Comparison of ENCODE assay signal across 8 cellular contexts in genomic region chr17:50087246-50087911, GRCh38. TPM values are rescaled to one million over a fixed set of nuclear protein-coding genes. Genes with fewer than 3 reads are reported as not detected.
A peak's percentile ranks its signal among the peaks of the same experiment; 100 is the strongest.
DNase-seq lines count a peak whose midpoint lies in the region; ATAC-seq lines count a peak whose summit lies in the region.

No MANE protein-coding gene starts in this region.

- peaks cover 7% of the 10 kb centered on the region for H3K4me1 ChIP-seq in mesenchymal stem cell (ENCODE audit: control insufficient read depth, insufficient read depth, low read depth, low read length)

- H3K14ac ChIP-seq in mesenchymal stem cell (ENCODE audit: low read length in 2 of 2) = no peak overlapping the region

- H2AK5ac ChIP-seq in mesenchymal stem cell (ENCODE audit: low read length, severe bottlenecking) = no peak overlapping the region

- peak overlapping the region in 1 of 2 experiments; percentile 54 for H2BK12ac ChIP-seq in mesenchymal stem cell (ENCODE audit: low read length in 2 of 2)

- no peaks in the 10 kb centered on the region for H3K9me3 ChIP-seq in mesenchymal stem cell (ENCODE audit: control insufficient read depth, low read length)

- H3K18ac ChIP-seq in mesenchymal stem cell (ENCODE audit: low read depth in 1 of 2, low read length in 2 of 2) = peak overlapping the region in 1 of 2 experiments; percentile 11

- no peak overlapping the region for H3K4me2 ChIP-seq in mesenchymal stem cell (ENCODE audit: low read length, poor library complexity, severe bottlenecking)

- H2AFZ ChIP-seq in mesenchymal stem cell (ENCODE audit: low read depth, low read length) = no peak overlapping the region

- H3K9ac ChIP-seq in mesenchymal stem cell (ENCODE audit: low read length) = peak overlapping the region; percentile 62

- H3K23ac ChIP-seq in mesenchymal stem cell (ENCODE audit: low read length in 2 of 2) = no peak overlapping the region

- peak; percentile 29 for DNase-seq in DMS153 (lab: John Stamatoyannopoulos, UW)
- peak; percentile 54 to 86 for DNase-seq in NCI-H526 (lab: John Stamatoyannopoulos, UW)
- peak; percentile 72 for DNase-seq in activated CD4-positive, alpha-beta T cell treated with anti-CD3 and anti-CD28 coated beads, Interleukin-2, amount 50 U/mL, for 1 hour
- peak; percentile 77 for DNase-seq in dermis blood vessel endothelial cell
- DNase-seq in mesenchymal stem cell = peak; percentile 73
- peak; percentile 54 for DNase-seq in stimulated activated CD8-positive, alpha-beta memory T cell treated with anti-CD3 and anti-CD28 coated beads, Interleukin-4, amount 100 ng/mL, for 24 hours (ENCODE audit: low read depth)

- H4K91ac ChIP-seq in mesenchymal stem cell (ENCODE audit: low read length) = no peak overlapping the region

- WGBS in mesenchymal stem cell = 66% methylated on average over 10 of the region's 10 CpGs

- ATAC-seq in HG02610 (IDR thresholded peaks at IDR 0.05; ENCODE audit: unreplicated experiment) (peak; percentile 65), GM21360 (IDR thresholded peaks at IDR 0.05; ENCODE audit: unreplicated experiment) (no peak)

- peaks cover 45 to 69% of the 10 kb centered on the region in 2 experiments for H3K36me3 ChIP-seq in mesenchymal stem cell (ENCODE audit: control insufficient read depth in 1 of 2, insufficient read depth in 2 of 2, low read depth in 1 of 2, low read length in 2 of 2)

- H2BK5ac ChIP-seq in mesenchymal stem cell (ENCODE audit: low read depth, low read length, poor library complexity, severe bottlenecking) = peak overlapping the region; percentile 49

- H3K79me1 ChIP-seq in mesenchymal stem cell (replicated peaks; ENCODE audit: low read length, poor library complexity, severe bottlenecking) = peaks cover 16% of the 10 kb centered on the region

- H3K4ac ChIP-seq in mesenchymal stem cell (ENCODE audit: low read depth in 1 of 2, low read length in 2 of 2) = no peak overlapping the region

- H3K27ac ChIP-seq in mesenchymal stem cell (ENCODE audit: low read length, poor library complexity, severe bottlenecking) = peak overlapping the region; percentile 61

- H4K8ac ChIP-seq in mesenchymal stem cell (ENCODE audit: low read length) = peak overlapping the region; percentile 76

- no peak overlapping the region for H2BK120ac ChIP-seq in mesenchymal stem cell (ENCODE audit: low read depth, low read length)

- H2BK15ac ChIP-seq in mesenchymal stem cell (ENCODE audit: low read depth, poor library complexity, severe bottlenecking) = no peak overlapping the region

- no peaks in the 10 kb centered on the region for H3K27me3 ChIP-seq in mesenchymal stem cell (ENCODE audit: control insufficient read depth in 1 of 2, insufficient read depth in 1 of 2, low read length in 2 of 2)

- no peak overlapping the region for H3K4me3 ChIP-seq in mesenchymal stem cell (ENCODE audit: insufficient read depth in 1 of 2, low read depth in 1 of 2, low read length in 2 of 2)

RNA-seq across cellular contexts. Expression of gene PDK2, which starts 7.8 kb away (rescaled TPM):
- total RNA-seq in dermis blood vessel endothelial cell = 12.3 and 20.8 TPM in 2 replicates
- 43.1 TPM for polyA plus RNA-seq in mesenchymal stem cell (2013, experiment 1 of 2)
- 39.6 TPM for polyA plus RNA-seq in mesenchymal stem cell (2013, experiment 2 of 2)

RNA-seq across cellular contexts. Expression of gene ITGA3, which starts 31.5 kb away (rescaled TPM):
- 116 and 190 TPM in 2 replicates for total RNA-seq in dermis blood vessel endothelial cell
- polyA plus RNA-seq in mesenchymal stem cell (2013, experiment 1 of 2) = 136 TPM
- 138 TPM for polyA plus RNA-seq in mesenchymal stem cell (2013, experiment 2 of 2)

RNA-seq across cellular contexts. Expression of gene SAMD14, which starts 42.6 kb away (rescaled TPM):
- 5.1 and 5.8 TPM in 2 replicates for total RNA-seq in dermis blood vessel endothelial cell
- 17.9 TPM for polyA plus RNA-seq in mesenchymal stem cell (2013, experiment 1 of 2)
- 17.2 TPM for polyA plus RNA-seq in mesenchymal stem cell (2013, experiment 2 of 2)
